Comparison of ENCODE assay signal across 22 cellular contexts in genomic region chr14:105252552-105253328, GRCh38.
"Had no signal": no experiment of that assay in that cellular context is flagged by ENCODE, and none has a peak within 500 bp of the region (broad histone marks: within the 10 kb centered on the region; RNA-seq: fewer than 3 reads in every experiment).

No MANE protein-coding gene starts in this region.

- FAIRE-seq: frontal cortex, keratinocyte had no signal

- H3K4me3 ChIP-seq: colonic mucosa, left lung, mucosa of descending colon, tibial artery, uterus had no signal

- H3K4me3 Mint-ChIP-seq: activated T-helper 17 cell treated with anti-CD3 and anti-CD28 coated beads, Interleukin-2, amount 50 U/mL, for 72 hours; brain; T-helper 17 cell had no signal

- H3K4me1 ChIP-seq: uterus had no signal

- H3K36me3 ChIP-seq: uterus had no signal

- DNase-seq: activated CD4-positive, alpha-beta T cell treated with anti-CD3 and anti-CD28 coated beads for 1 hour; activated naive CD4-positive, alpha-beta T cell treated with Interleukin-2 at 50 U/mL for 16 hours; anterior cingulate cortex; central memory CD4-positive, alpha-beta T cell; colonic mucosa; hypothalamus; mammary epithelial cell; mucosa of descending colon; naive B cell; retina; stimulated activated CD4-positive, alpha-beta T cell treated with anti-CD3 and anti-CD28 coated beads, Interleukin-2, amount 100 ng/mL, for 24 hours; stimulated activated naive CD8-positive, alpha-beta T cell treated with anti-CD3 and anti-CD28 coated beads, Interleukin-15, Interleukin-2, amounts not matched to agents 100 U/mL and 50 U/mL, for 24 hours; substantia nigra; T-helper 17 cell; tibial artery; uterus; WERI-Rb-1 had no signal

- H3K27ac ChIP-seq: colonic mucosa, left lung, tibial artery, uterus, WERI-Rb-1 had no signal

- H3K9me3 ChIP-seq: colonic mucosa, left lung, mucosa of descending colon, tibial artery, uterus had no signal

- H3K27me3 Mint-ChIP-seq: activated T-helper 17 cell treated with anti-CD3 and anti-CD28 coated beads, Interleukin-2, amount 50 U/mL, for 72 hours; brain; naive B cell; T-helper 17 cell had no signal

- H3K27ac Mint-ChIP-seq: activated T-helper 17 cell treated with anti-CD3 and anti-CD28 coated beads, Interleukin-2, amount 50 U/mL, for 72 hours; T-helper 17 cell had no signal

- H3K27me3 ChIP-seq: colonic mucosa, left lung, tibial artery, uterus had no signal

- H3K9me3 Mint-ChIP-seq: activated T-helper 17 cell treated with anti-CD3 and anti-CD28 coated beads, Interleukin-2, amount 50 U/mL, for 72 hours; brain; naive B cell had no signal

- ATAC-seq: activated T-helper 17 cell treated with anti-CD3 and anti-CD28 coated beads, Interleukin-2, amount 50 U/mL, for 72 hours; left lung; mucosa of descending colon; stimulated activated naive CD8-positive, alpha-beta T cell treated with anti-CD3 and anti-CD28 coated beads, Interleukin-15, Interleukin-2, amounts not matched to agents 100 U/mL and 50 U/mL, for 24 hours; T-helper 17 cell had no signal
